8 cellular contexts compared by ENCODE assay signal in genomic region chrX:9339603-9340569, GRCh38.
A peak's percentile ranks its signal among the peaks of the same experiment; 100 is the strongest.
DNase-seq lines count a peak whose midpoint lies in the region; ATAC-seq, FAIRE-seq and TF ChIP-seq lines count a peak whose summit lies in the region.

No MANE protein-coding gene starts in this region.

- H3K18ac ChIP-seq in mesenchymal stem cell (ENCODE audit: low read depth in 1 of 2, low read length in 2 of 2): peak overlapping the region; percentile 34 to 43

- POLR2A ChIA-PET in HepG2 (lab: Yijun Ruan, JAX): no interaction called here

- no peak overlapping the region for H2BK12ac ChIP-seq in mesenchymal stem cell (ENCODE audit: low read length in 2 of 2)

- H2BK15ac ChIP-seq in mesenchymal stem cell (ENCODE audit: low read depth, poor library complexity, severe bottlenecking): peak overlapping the region; percentile 7

- H3K9me3 ChIP-seq in HepG2 (ENCODE audit: low read length) (no peaks in the 10 kb centered on the region), right lobe of liver (no peaks in the 10 kb centered on the region), mesenchymal stem cell (ENCODE audit: control insufficient read depth, low read length) (no peaks in the 10 kb centered on the region), Karpas-422 (ENCODE audit: low read length) (no peaks in the 10 kb centered on the region)

- ATAC-seq in HepG2: peak; percentile 32; the same call in 2 of the 3 replicates
- no peak for ATAC-seq in right lobe of liver
- no peak for ATAC-seq in GM21786 (IDR thresholded peaks at IDR 0.05; ENCODE audit: unreplicated experiment)
- ATAC-seq in HG03354 (IDR thresholded peaks at IDR 0.05; ENCODE audit: poor library complexity, severe bottlenecking, unreplicated experiment): no peak

- no peak for TF ChIP-seq RAD21 in HepG2 (CRISPR knock-in tag; IDR thresholded peaks at IDR 0.05)

- TF ChIP-seq CTCF in HepG2 (CRISPR knock-in tag; IDR thresholded peaks at IDR 0.05): no peak
- TF ChIP-seq CTCF in right lobe of liver (IDR thresholded peaks at IDR 0.05): no peak

- H2AK5ac ChIP-seq in mesenchymal stem cell (ENCODE audit: low read length, severe bottlenecking): no peak overlapping the region

- no TSS peak for BruUV-seq in HepG2 (replicated peaks; lab: Mats Ljungman, UMichigan)

- peaks cover 20% of the 10 kb centered on the region for H3K4me1 ChIP-seq in HepG2 (ENCODE audit: insufficient read depth, low read length)
- H3K4me1 ChIP-seq in right lobe of liver: peaks cover 0 to 16% (median 0%) of the 10 kb centered on the region in 4 donors
- peaks cover 7% of the 10 kb centered on the region for H3K4me1 ChIP-seq in mesenchymal stem cell (ENCODE audit: control insufficient read depth, insufficient read depth, low read depth, low read length)
- H3K4me1 ChIP-seq in Karpas-422 (ENCODE audit: low read length): peaks cover 25% of the 10 kb centered on the region

- H3K4me1 Mint-ChIP-seq in activated T-helper 1 cell treated with anti-CD3 and anti-CD28 coated beads, Interleukin-12 subunit alpha, Interleukin-12 subunit beta, Interleukin-2, Interleukin-4 antibody, amounts not matched to agents 30 ng/mL and 10 ng/mL and 1 ng/mL, durations not matched to agents 14 hours and 24 hours and 36 hours (ENCODE audit: low read depth): peaks cover 46% of the 10 kb centered on the region

- H3K9me2 ChIP-seq in Karpas-422 (replicated peaks; ENCODE audit: insufficient read depth, low read length): no peaks in the 10 kb centered on the region

- H3K4me2 ChIP-seq in HepG2 (ENCODE audit: low read depth, low read length): no peak overlapping the region
- no peak overlapping the region for H3K4me2 ChIP-seq in mesenchymal stem cell (ENCODE audit: low read length, poor library complexity, severe bottlenecking)
- no peak overlapping the region for H3K4me2 ChIP-seq in Karpas-422 (ENCODE audit: low read depth, low read length, poor library complexity, severe bottlenecking)

- H3K4me3 Mint-ChIP-seq in activated T-helper 1 cell treated with anti-CD3 and anti-CD28 coated beads, Interleukin-12 subunit alpha, Interleukin-12 subunit beta, Interleukin-2, Interleukin-4 antibody, amounts not matched to agents 30 ng/mL and 10 ng/mL and 1 ng/mL, durations not matched to agents 14 hours and 24 hours and 36 hours: peak overlapping the region; percentile 5

- H4K8ac ChIP-seq in mesenchymal stem cell (ENCODE audit: low read length): no peak overlapping the region

- no peak overlapping the region for H3K14ac ChIP-seq in mesenchymal stem cell (ENCODE audit: low read length in 2 of 2)

- no peak for FAIRE-seq in HepG2 (lab: Jason Lieb, UNC)

- WGBS in HepG2 (ENCODE audit: low lambda C conversion rate): 28% methylated on average over 11 of the region's 13 CpGs
- 50% methylated on average over 9 of the region's 13 CpGs for WGBS in right lobe of liver (ENCODE audit: insufficient coverage, low coverage, low lambda C conversion rate, missing lambda C conversion rate)
- 50% methylated on average over 12 of the region's 13 CpGs for WGBS in mesenchymal stem cell

- H3K4ac ChIP-seq in mesenchymal stem cell (ENCODE audit: low read depth in 1 of 2, low read length in 2 of 2): no peak overlapping the region

- intact Hi-C loops in HepG2 (cut with micrococcal nuclease; ENCODE audit: unreplicated experiment): no loop called here
- intact Hi-C loops in right lobe of liver (cut with DNase I): loop anchor here (10.0 kb wide), 1 partner anchor 125 kb away; the partner anchor contains the start of gene TBL1X (in 2 of the 2)
- intact Hi-C loops in activated T-helper 1 cell treated with anti-CD3 and anti-CD28 coated beads, Interleukin-12 subunit alpha, Interleukin-12 subunit beta, Interleukin-2, Interleukin-4 antibody, amounts not matched to agents 30 ng/mL and 10 ng/mL and 1 ng/mL, durations not matched to agents 14 hours and 24 hours and 36 hours (cut with micrococcal nuclease): loop anchor here (5.0 to 10.0 kb wide), 3 partner anchors 173 to 365 kb away; no protein-coding TSS in a partner anchor

- no peak overlapping the region for H3K27ac Mint-ChIP-seq in activated T-helper 1 cell treated with anti-CD3 and anti-CD28 coated beads, Interleukin-12 subunit alpha, Interleukin-12 subunit beta, Interleukin-2, Interleukin-4 antibody, amounts not matched to agents 30 ng/mL and 10 ng/mL and 1 ng/mL, durations not matched to agents 14 hours and 24 hours and 36 hours

- H3K27ac ChIP-seq in HepG2 (ENCODE audit: extremely low read length, insufficient read depth, low read length) (no peak overlapping the region), right lobe of liver (no peak overlapping the region), mesenchymal stem cell (ENCODE audit: low read length, poor library complexity, severe bottlenecking) (no peak overlapping the region), Karpas-422 (ENCODE audit: low read length) (no peak overlapping the region)

- H3K27me3 Mint-ChIP-seq in activated T-helper 1 cell treated with anti-CD3 and anti-CD28 coated beads, Interleukin-12 subunit alpha, Interleukin-12 subunit beta, Interleukin-2, Interleukin-4 antibody, amounts not matched to agents 30 ng/mL and 10 ng/mL and 1 ng/mL, durations not matched to agents 14 hours and 24 hours and 36 hours (ENCODE audit: insufficient read depth): peaks cover 2% of the 10 kb centered on the region

- no peak overlapping the region for H3K4me3 ChIP-seq in HepG2 (replicated peaks in 1 of 3; ENCODE audit: insufficient read depth in 1 of 3, low read depth in 2 of 3, low read length in 3 of 3)
- H3K4me3 ChIP-seq in right lobe of liver: no peak overlapping the region
- H3K4me3 ChIP-seq in mesenchymal stem cell (ENCODE audit: insufficient read depth in 1 of 2, low read depth in 1 of 2, low read length in 2 of 2): no peak overlapping the region
- no peak overlapping the region for H3K4me3 ChIP-seq in Karpas-422 (ENCODE audit: low read length)

- no peak overlapping the region for H4K91ac ChIP-seq in mesenchymal stem cell (ENCODE audit: low read length)

- H3K79me2 ChIP-seq in HepG2 (ENCODE audit: insufficient read depth, low read length): no peaks in the 10 kb centered on the region
- no peaks in the 10 kb centered on the region for H3K79me2 ChIP-seq in Karpas-422 (ENCODE audit: low read length)

- H2AFZ ChIP-seq in HepG2 (ENCODE audit: low read length) (no peak overlapping the region), mesenchymal stem cell (ENCODE audit: low read depth, low read length) (no peak overlapping the region), Karpas-422 (ENCODE audit: low read length) (no peak overlapping the region)

- CTCF ChIA-PET in HepG2 (lab: Yijun Ruan, JAX; ENCODE audit: low intra/inter-chr PET ratio, low total read pairs): no interaction called here

- no peaks in the 10 kb centered on the region for H3K79me1 ChIP-seq in mesenchymal stem cell (replicated peaks; ENCODE audit: low read length, poor library complexity, severe bottlenecking)

- no peak overlapping the region for H3K23ac ChIP-seq in mesenchymal stem cell (ENCODE audit: low read length in 2 of 2)

- no peak overlapping the region for H3K9ac ChIP-seq in HepG2 (ENCODE audit: insufficient read depth, low read depth, low read length)
- no peak overlapping the region for H3K9ac ChIP-seq in mesenchymal stem cell (ENCODE audit: low read length)
- H3K9ac ChIP-seq in Karpas-422 (ENCODE audit: low read length): no peak overlapping the region

- H3K9me3 Mint-ChIP-seq in activated T-helper 1 cell treated with anti-CD3 and anti-CD28 coated beads, Interleukin-12 subunit alpha, Interleukin-12 subunit beta, Interleukin-2, Interleukin-4 antibody, amounts not matched to agents 30 ng/mL and 10 ng/mL and 1 ng/mL, durations not matched to agents 14 hours and 24 hours and 36 hours: no peaks in the 10 kb centered on the region

- DNase-seq in HepG2 (ENCODE audit: low spot score) (no peak), right lobe of liver (no peak), mesenchymal stem cell (peak; percentile 45), pons (ENCODE audit: low spot score) (no peak), Karpas-422 (no peak)
- DNase-seq in activated T-helper 1 cell treated with anti-CD3 and anti-CD28 coated beads, Interleukin-12 subunit alpha, Interleukin-12 subunit beta, Interleukin-2, Interleukin-4 antibody, amounts not matched to agents 30 ng/mL and 10 ng/mL and 1 ng/mL, durations not matched to agents 14 hours and 24 hours and 36 hours (ENCODE audit: low spot score): no peak

- peaks cover 3% of the 10 kb centered on the region for H3K36me3 Mint-ChIP-seq in activated T-helper 1 cell treated with anti-CD3 and anti-CD28 coated beads, Interleukin-12 subunit alpha, Interleukin-12 subunit beta, Interleukin-2, Interleukin-4 antibody, amounts not matched to agents 30 ng/mL and 10 ng/mL and 1 ng/mL, durations not matched to agents 14 hours and 24 hours and 36 hours (ENCODE audit: low read depth)

- TF ChIP-seq POLR2A in HepG2 (IDR thresholded peaks at IDR 0.05; ENCODE audit: insufficient read depth in 1 of 2, low read depth in 2 of 2, low read length in 2 of 2) (no peak), right lobe of liver (IDR thresholded peaks at IDR 0.05) (no peak)

- H4K20me1 ChIP-seq in HepG2 (ENCODE audit: insufficient read depth, low read length) (no peaks in the 10 kb centered on the region), Karpas-422 (ENCODE audit: insufficient read depth, low read depth, low read length) (no peaks in the 10 kb centered on the region)

- no peaks in the 10 kb centered on the region for H3K27me3 ChIP-seq in HepG2 (ENCODE audit: control insufficient read depth in 1 of 2, insufficient read depth in 2 of 2, low read length in 2 of 2)
- H3K27me3 ChIP-seq in right lobe of liver: no peaks in the 10 kb centered on the region
- no peaks in the 10 kb centered on the region for H3K27me3 ChIP-seq in mesenchymal stem cell (ENCODE audit: control insufficient read depth in 1 of 2, insufficient read depth in 1 of 2, low read length in 2 of 2)
- no peaks in the 10 kb centered on the region for H3K27me3 ChIP-seq in Karpas-422 (ENCODE audit: low read length)

- no peak overlapping the region for H2BK5ac ChIP-seq in mesenchymal stem cell (ENCODE audit: low read depth, low read length, poor library complexity, severe bottlenecking)

- H2BK120ac ChIP-seq in mesenchymal stem cell (ENCODE audit: low read depth, low read length): no peak overlapping the region

- in situ Hi-C loops in HepG2 (cut with HindIII; ENCODE audit: extremely low pct_ligation_motif_present, low pct_unique_long_range_greater_than_20kb): loop anchor here (10.0 kb wide), 1 partner anchor 115 kb away; no protein-coding TSS in a partner anchor

- no peaks in the 10 kb centered on the region for H3K36me3 ChIP-seq in HepG2 (replicated peaks in 1 of 2; ENCODE audit: control insufficient read depth in 1 of 2, insufficient read depth in 2 of 2, low read length in 2 of 2)
- H3K36me3 ChIP-seq in right lobe of liver: no peaks in the 10 kb centered on the region
- H3K36me3 ChIP-seq in mesenchymal stem cell (ENCODE audit: control insufficient read depth in 1 of 2, insufficient read depth in 2 of 2, low read depth in 1 of 2, low read length in 2 of 2): no peaks in the 10 kb centered on the region
- no peaks in the 10 kb centered on the region for H3K36me3 ChIP-seq in Karpas-422 (ENCODE audit: insufficient read depth, low read length)

- TF ChIP-seq EP300 in HepG2 (IDR thresholded peaks at IDR 0.05; ENCODE audit: low read depth in 2 of 2, low read length in 2 of 2): no peak
- no peak for TF ChIP-seq EP300 in HepG2 (CRISPR knock-in tag; IDR thresholded peaks at IDR 0.05; ENCODE audit: borderline replicate concordance)

TF ChIP-seq in HepG2, 621 proteins besides CTCF, POLR2A, EP300 and RAD21 (continues in another document):
- TF ChIP-seq CENPT (CRISPR knock-in tag; IDR thresholded peaks at IDR 0.05; ENCODE audit: low read depth): no peak
